ENCODE assay signal across 2 cellular contexts in genomic region chr5:130550553-130550940, GRCh38.
TF ChIP-seq lines count a peak whose summit lies in the region.

No MANE protein-coding gene starts in this region.

TF ChIP-seq in HCT116, 20 proteins besides CTCF, POLR2A, EP300 and RAD21 (continued from another document):
- TF ChIP-seq EGR1 (IDR thresholded peaks at IDR 0.05; ENCODE audit: low read depth) (no peak), JUND (IDR thresholded peaks at IDR 0.05) (no peak), ZNF274 (IDR thresholded peaks at IDR 0.05; ENCODE audit: low read depth, low read length) (no peak), POLR2AphosphoS5 (IDR thresholded peaks at IDR 0.05; ENCODE audit: low read depth, low read length) (no peak), ELF1 (IDR thresholded peaks at IDR 0.05; ENCODE audit: borderline replicate concordance, low read depth) (no peak), REST (IDR thresholded peaks at IDR 0.05; ENCODE audit: low read depth) (no peak), EZH2 (IDR thresholded peaks at IDR 0.05) (no peak), ZFX (IDR thresholded peaks at IDR 0.05) (no peak)

TF ChIP-seq in SK-N-SH treated with all-trans-retinoic acid at 6 μM for 48 hours, 23 proteins besides CTCF, POLR2A, EP300 and RAD21 (continued from another document):
- TF ChIP-seq OSR1 (CRISPR knock-in tag; IDR thresholded peaks at IDR 0.05), result no peak
- no peak for TF ChIP-seq ESRRG (CRISPR knock-in tag; IDR thresholded peaks at IDR 0.05)
- no peak for TF ChIP-seq SNAI2 (CRISPR knock-in tag; IDR thresholded peaks at IDR 0.05)
- no peak for TF ChIP-seq ZFP3 (CRISPR knock-in tag; IDR thresholded peaks at IDR 0.05)
- no peak for TF ChIP-seq ZNF8 (CRISPR knock-in tag; IDR thresholded peaks at IDR 0.05)
- TF ChIP-seq, protein P1, sequence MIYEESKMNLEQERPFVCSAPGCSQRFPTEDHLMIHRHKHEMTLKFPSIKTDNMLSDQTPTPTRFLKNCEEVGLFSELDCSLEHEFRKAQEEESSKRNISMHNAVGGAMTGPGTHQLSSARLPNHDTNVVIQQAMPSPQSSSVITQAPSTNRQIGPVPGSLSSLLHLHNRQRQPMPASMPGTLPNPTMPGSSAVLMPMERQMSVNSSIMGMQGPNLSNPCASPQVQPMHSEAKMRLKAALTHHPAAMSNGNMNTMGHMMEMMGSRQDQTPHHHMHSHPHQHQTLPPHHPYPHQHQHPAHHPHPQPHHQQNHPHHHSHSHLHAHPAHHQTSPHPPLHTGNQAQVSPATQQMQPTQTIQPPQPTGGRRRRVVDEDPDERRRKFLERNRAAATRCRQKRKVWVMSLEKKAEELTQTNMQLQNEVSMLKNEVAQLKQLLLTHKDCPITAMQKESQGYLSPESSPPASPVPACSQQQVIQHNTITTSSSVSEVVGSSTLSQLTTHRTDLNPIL (CRISPR knock-in tag; IDR thresholded peaks at IDR 0.05; ENCODE audit: low read depth), result no peak
- TF ChIP-seq ARNTL (CRISPR knock-in tag; IDR thresholded peaks at IDR 0.05; ENCODE audit: borderline replicate concordance, low read depth), result no peak
- TF ChIP-seq POU6F1 (CRISPR knock-in tag; IDR thresholded peaks at IDR 0.05; ENCODE audit: borderline replicate concordance, low read depth), result no peak
- TF ChIP-seq CSDC2 (CRISPR knock-in tag; IDR thresholded peaks at IDR 0.05), result no peak
- no peak for TF ChIP-seq ZFP30 (CRISPR knock-in tag; IDR thresholded peaks at IDR 0.05)
